ENCODE assay signal across 1 cellular context in genomic region chr17:39954876-39955275, GRCh38.
TF ChIP-seq lines count a peak whose summit lies in the region.

No MANE protein-coding gene starts in this region.

TF ChIP-seq in IMR-90, 13 proteins besides CTCF, POLR2A, EP300 and RAD21:
- no peak for TF ChIP-seq RFX5 (IDR thresholded peaks at IDR 0.05; ENCODE audit: low read depth, low read length)
- TF ChIP-seq CHD1 (IDR thresholded peaks at IDR 0.05; ENCODE audit: low read depth, low read length): no peak
- TF ChIP-seq, protein P1, sequence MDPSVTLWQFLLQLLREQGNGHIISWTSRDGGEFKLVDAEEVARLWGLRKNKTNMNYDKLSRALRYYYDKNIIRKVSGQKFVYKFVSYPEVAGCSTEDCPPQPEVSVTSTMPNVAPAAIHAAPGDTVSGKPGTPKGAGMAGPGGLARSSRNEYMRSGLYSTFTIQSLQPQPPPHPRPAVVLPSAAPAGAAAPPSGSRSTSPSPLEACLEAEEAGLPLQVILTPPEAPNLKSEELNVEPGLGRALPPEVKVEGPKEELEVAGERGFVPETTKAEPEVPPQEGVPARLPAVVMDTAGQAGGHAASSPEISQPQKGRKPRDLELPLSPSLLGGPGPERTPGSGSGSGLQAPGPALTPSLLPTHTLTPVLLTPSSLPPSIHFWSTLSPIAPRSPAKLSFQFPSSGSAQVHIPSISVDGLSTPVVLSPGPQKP (IDR thresholded peaks at IDR 0.05; ENCODE audit: borderline replicate concordance, low read depth, low read length): no peak
- TF ChIP-seq FOS (IDR thresholded peaks at IDR 0.05; ENCODE audit: low read depth, low read length): no peak
- TF ChIP-seq CEBPB (IDR thresholded peaks at IDR 0.05; ENCODE audit: low read depth, low read length): no peak
- no peak for TF ChIP-seq MAZ (IDR thresholded peaks at IDR 0.05; ENCODE audit: borderline replicate concordance, low read depth, low read length)
- TF ChIP-seq MAFK (IDR thresholded peaks at IDR 0.05; ENCODE audit: low read depth, low read length): no peak
- TF ChIP-seq RCOR1 (IDR thresholded peaks at IDR 0.05; ENCODE audit: insufficient replicate concordance, low read length): no peak
- TF ChIP-seq NFE2L2 (IDR thresholded peaks at IDR 0.05; ENCODE audit: low read depth, low read length): no peak
- TF ChIP-seq, protein P2, sequence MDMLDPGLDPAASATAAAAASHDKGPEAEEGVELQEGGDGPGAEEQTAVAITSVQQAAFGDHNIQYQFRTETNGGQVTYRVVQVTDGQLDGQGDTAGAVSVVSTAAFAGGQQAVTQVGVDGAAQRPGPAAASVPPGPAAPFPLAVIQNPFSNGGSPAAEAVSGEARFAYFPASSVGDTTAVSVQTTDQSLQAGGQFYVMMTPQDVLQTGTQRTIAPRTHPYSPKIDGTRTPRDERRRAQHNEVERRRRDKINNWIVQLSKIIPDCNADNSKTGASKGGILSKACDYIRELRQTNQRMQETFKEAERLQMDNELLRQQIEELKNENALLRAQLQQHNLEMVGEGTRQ (IDR thresholded peaks at IDR 0.05; ENCODE audit: low read depth, low read length): no peak
- TF ChIP-seq MXI1 (IDR thresholded peaks at IDR 0.05; ENCODE audit: borderline replicate concordance, low read depth, low read length): no peak
- TF ChIP-seq BHLHE40 (IDR thresholded peaks at IDR 0.05; ENCODE audit: low read depth, low read length): no peak
- TF ChIP-seq SMC3 (IDR thresholded peaks at IDR 0.05; ENCODE audit: low read depth, low read length): no peak
